ENCODE assay signal across 26 cellular contexts in genomic region chr5:161641444-161641843, GRCh38.
"Had no signal": no experiment of that assay in that cellular context is flagged by ENCODE, and none has a peak within 500 bp of the region (broad histone marks: within the 10 kb centered on the region; RNA-seq: fewer than 3 reads in every experiment).

No MANE protein-coding gene starts in this region.

- DNase-seq: stimulated activated CD4-positive, alpha-beta T cell treated with anti-CD3 and anti-CD28 coated beads, Interleukin-2, amount 100 ng/mL, for 48 hours; stimulated activated CD4-positive, alpha-beta T cell treated with anti-CD3 and anti-CD28 coated beads, Interleukin-4, amount 100 ng/mL, for 1 hour; stimulated activated CD4-positive, alpha-beta T cell treated with anti-CD3 and anti-CD28 coated beads, Interleukin-4, amount 100 ng/mL, for 24 hours; stimulated activated CD4-positive, alpha-beta T cell treated with anti-CD3 and anti-CD28 coated beads, Interleukin-4, amount 100 ng/mL, for 4 hours; stimulated activated CD8-positive, alpha-beta memory T cell treated with anti-CD3 and anti-CD28 coated beads, Interleukin-4, amount 100 ng/mL, for 48 hours; stimulated activated naive B cell treated with anti-CD40 and anti-IgM and Interleukin-4, amounts not matched to agents 10 μg/mL and 1 μg/mL and 100 μg/mL, for 72 hours; stimulated activated naive CD4-positive, alpha-beta T cell; stimulated activated naive CD4-positive, alpha-beta T cell treated with Interleukin-2 at 50 U/mL for 16 hours; stimulated activated naive CD8-positive, alpha-beta T cell treated with anti-CD3 and anti-CD28 coated beads, Interleukin-15, amount 100 ng/mL, for 72 hours; stimulated activated naive CD8-positive, alpha-beta T cell treated with anti-CD3 and anti-CD28 coated beads, Interleukin-15, Interleukin-2, amounts not matched to agents 100 U/mL and 50 U/mL, for 24 hours; stomach; substantia nigra; testis; thyroid gland; tibial artery; transverse colon; trophoblast cell; upper lobe of left lung; upper lobe of right lung; uterus had no signal

- H3K4me3 ChIP-seq: stomach, suprapubic skin, testis, thoracic aorta, thyroid gland, tibial artery, tibial nerve, transverse colon, upper lobe of left lung, upper lobe of right lung, uterus, vagina had no signal

- H3K36me3 ChIP-seq: stomach, suprapubic skin, thoracic aorta, thyroid gland, tibial artery, tibial nerve, transverse colon, upper lobe of left lung, upper lobe of right lung, uterus, vagina had no signal

- H3K27ac ChIP-seq: stomach, suprapubic skin, testis, thoracic aorta, thyroid gland, tibial artery, tibial nerve, transverse colon, upper lobe of left lung, upper lobe of right lung, uterus, vagina had no signal

- H3K9me3 ChIP-seq: suprapubic skin, testis, thoracic aorta, thyroid gland, tibial artery, tibial nerve, transverse colon, upper lobe of left lung, upper lobe of right lung, uterus, vagina had no signal

- ATAC-seq: stimulated activated effector memory CD8-positive, alpha-beta T cell treated with anti-CD3 and anti-CD28 coated beads, Interleukin-12 subunit alpha, Interleukin-12 subunit beta, amount 100 ng/mL, for 72 hours; stimulated activated memory B cell treated with anti-CD40 and anti-IgM and Interleukin-4, amounts not matched to agents 10 μg/mL and 1 μg/mL and 100 μg/mL, for 72 hours; stimulated activated naive B cell treated with anti-CD40 and anti-IgM and Interleukin-4, amounts not matched to agents 10 μg/mL and 1 μg/mL and 100 μg/mL, for 72 hours; stimulated activated naive CD8-positive, alpha-beta T cell treated with anti-CD3 and anti-CD28 coated beads, Interleukin-15, amount 100 ng/mL, for 72 hours; stimulated activated naive CD8-positive, alpha-beta T cell treated with anti-CD3 and anti-CD28 coated beads, Interleukin-15, Interleukin-2, amounts not matched to agents 100 U/mL and 50 U/mL, for 24 hours; upper lobe of right lung had no signal

- H3K27me3 ChIP-seq: stomach, suprapubic skin, testis, thyroid gland, tibial artery, tibial nerve, transverse colon, upper lobe of left lung, upper lobe of right lung, uterus, vagina had no signal

- H3K4me1 ChIP-seq: stomach, suprapubic skin, testis, thyroid gland, tibial artery, tibial nerve, transverse colon, upper lobe of left lung, upper lobe of right lung, uterus, vagina had no signal
